Comparison of ENCODE assay signal across 27 cellular contexts in genomic region chr7:23244335-23244635, GRCh38. TPM values are rescaled to one million over a fixed set of nuclear protein-coding genes. Genes with fewer than 3 reads are reported as not detected.
"Had no signal": no experiment of that assay in that cellular context is flagged by ENCODE, and none has a peak within 500 bp of the region (broad histone marks: within the 10 kb centered on the region; RNA-seq: fewer than 3 reads in every experiment).

No MANE protein-coding gene starts in this region.

- H3K27ac ChIP-seq: brain microvascular endothelial cell, epithelial cell of prostate, esophagus squamous epithelium, gastroesophageal sphincter, VCaP had no signal

- H3K4me3 Mint-ChIP-seq: activated CD4-positive, alpha-beta memory T cell treated with anti-CD3 and anti-CD28 coated beads, Interleukin-2, amount 10 ng/mL, durations not matched to agents 7 days and 5 days; activated CD4-positive, alpha-beta T cell treated with anti-CD3 and anti-CD28 coated beads, Interleukin-2, amount 10 ng/mL, durations not matched to agents 7 days and 5 days; activated naive CD4-positive, alpha-beta T cell treated with anti-CD3 and anti-CD28 coated beads for 36 hours; activated naive CD8-positive, alpha-beta T cell; activated T-cell treated with anti-CD3 and anti-CD28 coated beads, Interleukin-2, amount 50 U/mL, for 4 hours; activated T-helper 1 cell treated with anti-CD3 and anti-CD28 coated beads, Interleukin-12 subunit alpha, Interleukin-12 subunit beta, Interleukin-2, Interleukin-4 antibody, amounts not matched to agents 30 ng/mL and 10 ng/mL and 1 ng/mL, durations not matched to agents 14 hours and 24 hours and 36 hours; central memory CD8-positive, alpha-beta T cell; WTC11 had no signal

- DNase-seq: activated CD4-positive, alpha-beta memory T cell treated with anti-CD3 and anti-CD28 coated beads, Interleukin-2, amount 10 ng/mL, durations not matched to agents 7 days and 5 days; activated CD4-positive, alpha-beta T cell treated with anti-CD3 and anti-CD28 coated beads for 1 hour; activated CD4-positive, alpha-beta T cell treated with anti-CD3 and anti-CD28 coated beads for 4 hours; activated CD4-positive, alpha-beta T cell treated with anti-CD3 and anti-CD28 coated beads, Interleukin-2, amount 10 ng/mL, durations not matched to agents 7 days and 5 days; activated CD4-positive, alpha-beta T cell treated with anti-CD3 and anti-CD28 coated beads, Interleukin-2, amount 50 U/mL, for 4 hours; activated CD8-positive, alpha-beta memory T cell treated with anti-CD3 and anti-CD28 coated beads, Interleukin-2, amount 50 U/mL, for 48 hours; activated effector memory CD4-positive, alpha-beta T cell treated with anti-CD3 and anti-CD28 coated beads, Interleukin-2, amount 50 U/mL, for 16 hours; activated naive CD4-positive, alpha-beta T cell treated with anti-CD3 and anti-CD28 coated beads for 36 hours; activated T-cell treated with anti-CD3 and anti-CD28 coated beads for 4 hours; activated T-cell treated with anti-CD3 and anti-CD28 coated beads, Interleukin-2, amount 50 U/mL, for 4 hours; amniotic stem cell; anterior cingulate cortex; brain microvascular endothelial cell; cortex of kidney; effector CD8-positive, alpha-beta T cell; esophagus squamous epithelium; foreskin melanocyte; heart right ventricle; T-helper 2 cell had no signal

- H3K4me3 ChIP-seq: esophagus squamous epithelium, gastroesophageal sphincter, heart right ventricle had no signal

- H3K9me3 Mint-ChIP-seq: activated CD4-positive, alpha-beta memory T cell treated with anti-CD3 and anti-CD28 coated beads, Interleukin-2, amount 10 ng/mL, durations not matched to agents 7 days and 5 days; activated CD4-positive, alpha-beta T cell treated with anti-CD3 and anti-CD28 coated beads, Interleukin-2, amount 10 ng/mL, durations not matched to agents 7 days and 5 days; activated naive CD4-positive, alpha-beta T cell treated with anti-CD3 and anti-CD28 coated beads for 36 hours; activated T-cell treated with anti-CD3 and anti-CD28 coated beads, Interleukin-2, amount 50 U/mL, for 4 hours; activated T-helper 1 cell treated with anti-CD3 and anti-CD28 coated beads, Interleukin-12 subunit alpha, Interleukin-12 subunit beta, Interleukin-2, Interleukin-4 antibody, amounts not matched to agents 30 ng/mL and 10 ng/mL and 1 ng/mL, durations not matched to agents 14 hours and 24 hours and 36 hours; activated T-helper 2 cell treated with anti-CD3 and anti-CD28 coated beads, Interferon-gamma antibody, Interleukin-2, Interleukin-4, amounts not matched to agents 10 μg/mL and 5 μg/mL and 100 μg/mL, durations not matched to agents 14 hours and 24 hours and 36 hours; central memory CD8-positive, alpha-beta T cell had no signal

- H3K27me3 ChIP-seq: brain microvascular endothelial cell had no signal

- H3K36me3 ChIP-seq: brain microvascular endothelial cell, esophagus squamous epithelium, gastroesophageal sphincter had no signal

- H3K36me3 Mint-ChIP-seq: activated naive CD8-positive, alpha-beta T cell; WTC11 had no signal

- ATAC-seq: activated T-cell treated with anti-CD3 and anti-CD28 coated beads, Interleukin-2, amount 50 U/mL, for 4 hours; gastroesophageal sphincter; heart right ventricle; WTC11 had no signal

- H3K4me1 Mint-ChIP-seq: central memory CD8-positive, alpha-beta T cell had no signal

- H3K27ac Mint-ChIP-seq: activated CD4-positive, alpha-beta memory T cell treated with anti-CD3 and anti-CD28 coated beads, Interleukin-2, amount 10 ng/mL, durations not matched to agents 7 days and 5 days; activated CD4-positive, alpha-beta T cell treated with anti-CD3 and anti-CD28 coated beads, Interleukin-2, amount 10 ng/mL, durations not matched to agents 7 days and 5 days; activated naive CD4-positive, alpha-beta T cell treated with anti-CD3 and anti-CD28 coated beads for 36 hours; activated naive CD8-positive, alpha-beta T cell; activated T-helper 1 cell treated with anti-CD3 and anti-CD28 coated beads, Interleukin-12 subunit alpha, Interleukin-12 subunit beta, Interleukin-2, Interleukin-4 antibody, amounts not matched to agents 30 ng/mL and 10 ng/mL and 1 ng/mL, durations not matched to agents 14 hours and 24 hours and 36 hours; activated T-helper 2 cell treated with anti-CD3 and anti-CD28 coated beads, Interferon-gamma antibody, Interleukin-2, Interleukin-4, amounts not matched to agents 10 μg/mL and 5 μg/mL and 100 μg/mL, durations not matched to agents 14 hours and 24 hours and 36 hours; WTC11 had no signal

- H3K9me3 ChIP-seq: esophagus squamous epithelium, gastroesophageal sphincter had no signal

RNA-seq across cellular contexts. Expression of gene GPNMB, which starts 2.3 kb away (rescaled TPM):
- total RNA-seq: activated CD4-positive, alpha-beta T cell treated with anti-CD3 and anti-CD28 coated beads, Interleukin-2, amount 10 ng/mL, durations not matched to agents 7 days and 5 days had no signal
